In genomic region chrX:80022363-80023031, GRCh38 we compare ENCODE assay signal across 18 cellular contexts. TPM values are rescaled to one million over a fixed set of nuclear protein-coding genes. Genes with fewer than 3 reads are reported as not detected.
A peak's percentile ranks its signal among the peaks of the same experiment; 100 is the strongest.
DNase-seq lines count a peak whose midpoint lies in the region; ATAC-seq and TF ChIP-seq lines count a peak whose summit lies in the region.
"Had no signal": no experiment of that assay in that cellular context is flagged by ENCODE, and none has a peak within 500 bp of the region (broad histone marks: within the 10 kb centered on the region; RNA-seq: fewer than 3 reads in every experiment).

No MANE protein-coding gene starts in this region.

- peaks cover 25% of the 10 kb centered on the region for H3K9me3 Mint-ChIP-seq in nephron progenitor cell
- H3K9me3 Mint-ChIP-seq: activated B cell treated with CpG ODN at 0.5 μM for 24 hours; activated naive CD4-positive, alpha-beta T cell treated with anti-CD3 and anti-CD28 coated beads, Interleukin-2, amount 10 ng/mL, durations not matched to agents 7 days and 5 days had no signal

- H3K4me3 Mint-ChIP-seq in nephron progenitor cell = peak overlapping the region; percentile 83
- H3K4me3 Mint-ChIP-seq: activated B cell treated with CpG ODN at 0.5 μM for 24 hours; activated naive CD4-positive, alpha-beta T cell treated with anti-CD3 and anti-CD28 coated beads, Interleukin-2, amount 10 ng/mL, durations not matched to agents 7 days and 5 days had no signal

- H3K27ac ChIP-seq in heart left ventricle (no peak overlapping the region), right atrium auricular region (no peak overlapping the region), left ventricle myocardium inferior (replicated peaks) (no peak overlapping the region), left lung (no peak overlapping the region)
- H3K27ac ChIP-seq: psoas muscle had no signal

- H3K36me3 ChIP-seq in heart left ventricle = no peaks in the 10 kb centered on the region
- no peaks in the 10 kb centered on the region for H3K36me3 ChIP-seq in right atrium auricular region
- H3K36me3 ChIP-seq in left ventricle myocardium inferior = no peaks in the 10 kb centered on the region
- no peaks in the 10 kb centered on the region for H3K36me3 ChIP-seq in left lung

- peaks cover 19% of the 10 kb centered on the region for H3K4me1 Mint-ChIP-seq in nephron progenitor cell
- H3K4me1 Mint-ChIP-seq: activated B cell treated with CpG ODN at 0.5 μM for 24 hours; activated naive CD4-positive, alpha-beta T cell treated with anti-CD3 and anti-CD28 coated beads, Interleukin-2, amount 10 ng/mL, durations not matched to agents 7 days and 5 days had no signal

- H3K27me3 Mint-ChIP-seq in nephron progenitor cell (ENCODE audit: low read depth, poor library complexity) = peaks cover 20% of the 10 kb centered on the region

- H3K27ac Mint-ChIP-seq in nephron progenitor cell = no peak overlapping the region
- H3K27ac Mint-ChIP-seq: activated B cell treated with CpG ODN at 0.5 μM for 24 hours; activated naive CD4-positive, alpha-beta T cell treated with anti-CD3 and anti-CD28 coated beads, Interleukin-2, amount 10 ng/mL, durations not matched to agents 7 days and 5 days had no signal

- intact Hi-C loops in heart left ventricle (cut with DNase I) (no loop called here), left ventricle myocardium inferior (cut with micrococcal nuclease) (no loop called here), left lung (cut with DNase I) (no loop called here)

- no peaks in the 10 kb centered on the region for H3K36me3 Mint-ChIP-seq in nephron progenitor cell (ENCODE audit: low read depth)
- H3K36me3 Mint-ChIP-seq: activated naive CD4-positive, alpha-beta T cell treated with anti-CD3 and anti-CD28 coated beads, Interleukin-2, amount 10 ng/mL, durations not matched to agents 7 days and 5 days had no signal

- H3K4me3 ChIP-seq in heart left ventricle = peak overlapping the region in 8 of 12 donors; percentile 6 to 42 (median 26)
- H3K4me3 ChIP-seq in right atrium auricular region = peak overlapping the region in 1 of 2 donors; percentile 9
- H3K4me3 ChIP-seq in left ventricle myocardium inferior = peak overlapping the region; percentile 42
- no peak overlapping the region for H3K4me3 ChIP-seq in left lung
- H3K4me3 ChIP-seq: psoas muscle had no signal

- H3K4me1 ChIP-seq in heart left ventricle (no peaks in the 10 kb centered on the region), right atrium auricular region (no peaks in the 10 kb centered on the region), left ventricle myocardium inferior (no peaks in the 10 kb centered on the region), left lung (no peaks in the 10 kb centered on the region)
- H3K4me1 ChIP-seq: psoas muscle had no signal

- peak in 1 of 4 donors; percentile 36 for ATAC-seq in heart left ventricle
- no peak for ATAC-seq in left lung
- ATAC-seq: psoas muscle had no signal

- TF ChIP-seq POLR2A in heart left ventricle (IDR thresholded peaks at IDR 0.05) = no peak

- WGBS in heart left ventricle, 4 donors = 2 to 32% (median 13%) methylated on average over 34 to 35 of the region's 35 CpGs

- no peak for DNase-seq in heart left ventricle
- no peak for DNase-seq in right atrium auricular region (ENCODE audit: low spot score)
- no peak for DNase-seq in left ventricle myocardium inferior
- DNase-seq in nephron progenitor cell = peak; percentile 30
- DNase-seq in SIG-M5 treated with dmso at 0.1 percent for 504 hours (lab: John Stamatoyannopoulos, UW; ENCODE audit: unreplicated experiment) = no peak
- DNase-seq in inferior parietal cortex (ENCODE audit: extremely low spot score) = no peak
- no peak for DNase-seq in left lung
- no peak for DNase-seq in mesenteric fat pad (ENCODE audit: low spot score)
- DNase-seq: activated B cell treated with CpG ODN at 0.5 μM for 24 hours; activated CD8-positive, alpha-beta memory T cell treated with anti-CD3 and anti-CD28 coated beads, Interleukin-2, amount 50 U/mL, for 4 hours; activated naive CD4-positive, alpha-beta T cell treated with anti-CD3 and anti-CD28 coated beads, Interleukin-2, amount 10 ng/mL, durations not matched to agents 7 days and 5 days; GDM1; KG1; kidney; NCI-H2227 treated with DMSO at 0.1 percent for 48 hours; psoas muscle had no signal

- TF ChIP-seq CTCF in heart left ventricle (IDR thresholded peaks at IDR 0.05) (no peak), right atrium auricular region (IDR thresholded peaks at IDR 0.05) (no peak), left ventricle myocardium inferior (IDR thresholded peaks at IDR 0.05; ENCODE audit: borderline replicate concordance) (no peak), nephron progenitor cell (IDR thresholded peaks at IDR 0.05) (no peak), left lung (IDR thresholded peaks at IDR 0.05) (no peak)

- H3K27me3 ChIP-seq in heart left ventricle = peaks cover 0 to 17% (median 0%) of the 10 kb centered on the region in 9 donors
- H3K27me3 ChIP-seq in right atrium auricular region = peaks cover 0 to 6% of the 10 kb centered on the region in 2 donors
- H3K27me3 ChIP-seq in left ventricle myocardium inferior (ENCODE audit: low read depth) = peaks cover 6% of the 10 kb centered on the region
- H3K27me3 ChIP-seq in left lung = peaks cover 0 to 12% of the 10 kb centered on the region in 2 donors

- H3K9me3 ChIP-seq in heart left ventricle = no peaks in the 10 kb centered on the region
- H3K9me3 ChIP-seq in right atrium auricular region = no peaks in the 10 kb centered on the region
- no peaks in the 10 kb centered on the region for H3K9me3 ChIP-seq in left ventricle myocardium inferior (replicated peaks)
- H3K9me3 ChIP-seq in left lung = no peaks in the 10 kb centered on the region
- H3K9me3 ChIP-seq: psoas muscle had no signal

RNA-seq across cellular contexts. Expression of gene TBX22, which starts 7.9 kb away (rescaled TPM):
- not detected for total RNA-seq in heart left ventricle
- not detected for polyA plus RNA-seq in heart left ventricle
- total RNA-seq in right atrium auricular region = not detected
- not detected for total RNA-seq in left ventricle myocardium inferior
- total RNA-seq in left lung = not detected
- not detected for total RNA-seq in mesenteric fat pad
- total RNA-seq: activated B cell treated with CpG ODN at 0.5 μM for 24 hours, fibroblast of villous mesenchyme, kidney, psoas muscle, subcutaneous adipose tissue had no signal

Comparison
In these comparisons a context has a peak if more than half of its experiments do, and no peak if none do; other contexts are left out.
1. H3K4me3 ChIP-seq: peak in heart left ventricle (8 of 12) and left ventricle myocardium inferior (single experiment); none in left lung (0 of 2).